ENCODE assay signal across 10 cellular contexts in the genomic region with DNA sequence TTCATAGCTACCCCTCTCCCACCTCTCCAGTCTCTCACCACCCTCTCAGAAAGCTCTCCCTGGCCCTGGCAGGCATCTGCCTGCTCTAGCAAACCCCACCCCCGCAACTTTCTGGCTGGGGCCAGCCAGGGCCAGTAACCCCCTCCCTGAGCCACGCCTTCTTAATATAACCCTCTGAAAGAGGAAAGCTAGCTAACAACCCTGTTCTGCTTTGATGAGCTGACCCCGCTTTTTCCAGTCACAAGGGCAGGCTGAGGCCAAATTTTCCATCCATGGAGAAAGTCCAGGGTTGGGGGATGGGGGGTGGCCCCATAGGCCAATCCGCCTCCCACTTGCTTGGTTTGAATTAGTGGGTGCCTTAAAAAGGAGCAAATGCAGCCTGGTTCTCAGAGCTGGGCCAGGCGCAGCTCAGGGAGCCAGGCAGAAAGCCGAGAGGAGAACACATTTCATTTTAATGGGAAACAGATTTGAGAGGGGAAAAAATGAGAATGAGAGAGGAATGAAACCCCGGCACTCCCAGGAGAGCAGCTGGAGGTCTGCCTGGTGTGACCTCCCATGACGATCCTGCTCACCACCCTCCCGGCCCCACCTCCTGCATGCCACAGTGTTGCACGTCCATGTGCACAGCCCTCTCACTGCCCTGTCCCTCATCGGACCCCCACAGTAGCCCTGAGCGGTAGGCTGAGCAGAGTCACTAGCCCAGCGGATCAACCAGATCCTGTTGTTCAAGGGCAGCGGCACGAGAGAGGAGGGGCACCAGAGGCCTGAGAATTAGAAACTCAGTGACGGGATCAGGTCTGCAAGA.
DNase-seq lines count a peak whose midpoint lies in the region; ATAC-seq and TF ChIP-seq lines count a peak whose summit lies in the region.
"Had no signal": no experiment of that assay in that cellular context is flagged by ENCODE, and none has a peak within 500 bp of the region (broad histone marks: within the 10 kb centered on the region; RNA-seq: fewer than 3 reads in every experiment).

No MANE protein-coding gene starts in this region.

- CTCF ChIA-PET in RWPE1 (lab: Yijun Ruan, JAX): interaction anchor here (0.6 kb wide), 2 partner anchors 145 to 1251 kb away, joined by 3 read pairs; no protein-coding TSS in a partner anchor

- peak overlapping the region; percentile 17 for H3K27ac ChIP-seq in RWPE1
- H3K27ac ChIP-seq: HL-60 had no signal

- DNase-seq in AG20443 (ENCODE audit: low spot score) (peak; percentile 88), RWPE1 (ENCODE audit: low spot score) (no peak), fibroblast of the conjunctiva (ENCODE audit: low read depth) (peak; percentile 90), osteocyte (ENCODE audit: extremely low spot score, unreplicated experiment) (peak; percentile 90)
- DNase-seq: activated CD4-positive, alpha-beta T cell treated with anti-CD3 and anti-CD28 coated beads, Interleukin-2, amount 50 U/mL, for 48 hours had no signal

- no peak for TF ChIP-seq CTCF in RWPE1 (conservative IDR thresholded peaks at IDR 0.05; ENCODE audit: low read depth)
- no peak for TF ChIP-seq CTCF in osteocyte (IDR thresholded peaks at IDR 0.05)

- H3K4me3 Mint-ChIP-seq in osteocyte (ENCODE audit: unreplicated experiment): peak overlapping the region; percentile 49

- H3K4me1 Mint-ChIP-seq in osteocyte (ENCODE audit: unreplicated experiment): peaks cover 52% of the 10 kb centered on the region

- no peaks in the 10 kb centered on the region for H3K36me3 Mint-ChIP-seq in osteocyte (ENCODE audit: unreplicated experiment)

- H3K27me3 Mint-ChIP-seq in osteocyte (ENCODE audit: unreplicated experiment): no peaks in the 10 kb centered on the region

- POLR2A ChIA-PET in RWPE1 (lab: Yijun Ruan, JAX; ENCODE audit: low non-redundant PET): no interaction called here

- no peaks in the 10 kb centered on the region for H3K9me3 Mint-ChIP-seq in osteocyte (ENCODE audit: unreplicated experiment)

- H3K27ac Mint-ChIP-seq in osteocyte (ENCODE audit: unreplicated experiment): peak overlapping the region; percentile 97

- no peak for ATAC-seq in HG02938 (IDR thresholded peaks at IDR 0.05; ENCODE audit: unreplicated experiment)
- ATAC-seq in GM18858 (IDR thresholded peaks at IDR 0.05; ENCODE audit: unreplicated experiment): no peak
- no peak for ATAC-seq in HG03108 (IDR thresholded peaks at IDR 0.05; ENCODE audit: unreplicated experiment)
- no peak for ATAC-seq in GM19351 (IDR thresholded peaks at IDR 0.05; ENCODE audit: unreplicated experiment)
